Comparison of ENCODE assay signal across 15 cellular contexts in genomic region chr11:74141908-74142307, GRCh38.
"Had no signal": no experiment of that assay in that cellular context is flagged by ENCODE, and none has a peak within 500 bp of the region (broad histone marks: within the 10 kb centered on the region; RNA-seq: fewer than 3 reads in every experiment).

No MANE protein-coding gene starts in this region.

- DNase-seq: activated CD4-positive, alpha-beta T cell treated with anti-CD3 and anti-CD28 coated beads for 4 hours; activated CD8-positive, alpha-beta T cell treated with anti-CD3 and anti-CD28 coated beads for 36 hours; activated gamma-delta T cell; activated T-cell treated with anti-CD3 and anti-CD28 coated beads, Interleukin-2, amount 50 U/mL, for 48 hours; central memory CD4-positive, alpha-beta T cell; effector CD8-positive, alpha-beta T cell; hippocampal formation; left lung; psoas muscle; right lobe of liver; stimulated activated CD4-positive, alpha-beta T cell treated with anti-CD3 and anti-CD28 coated beads, Interleukin-1b, Interleukin-23, amount 100 ng/mL, for 48 hours; testis had no signal

- H3K9me3 ChIP-seq: colonic mucosa, left lung, psoas muscle, right lobe of liver, stomach, testis had no signal

- H3K4me1 ChIP-seq: right lobe of liver, testis had no signal

- H3K36me3 ChIP-seq: colonic mucosa had no signal

- H3K27me3 ChIP-seq: colonic mucosa, left lung, right lobe of liver, stomach, testis had no signal

- ATAC-seq: activated CD8-positive, alpha-beta T cell treated with anti-CD3 and anti-CD28 coated beads for 36 hours; activated naive CD4-positive, alpha-beta T cell treated with anti-CD3 and anti-CD28 coated beads, Interleukin-2, amount 50 U/mL, for 72 hours; right lobe of liver had no signal

- H3K27ac Mint-ChIP-seq: activated CD8-positive, alpha-beta T cell treated with anti-CD3 and anti-CD28 coated beads for 36 hours; activated naive CD4-positive, alpha-beta T cell treated with anti-CD3 and anti-CD28 coated beads, Interleukin-2, amount 50 U/mL, for 72 hours had no signal

- H3K4me3 Mint-ChIP-seq: activated CD8-positive, alpha-beta T cell treated with anti-CD3 and anti-CD28 coated beads for 36 hours had no signal

- H3K4me3 ChIP-seq: colonic mucosa, left lung, psoas muscle, right lobe of liver, stomach, testis had no signal

- H3K27ac ChIP-seq: colonic mucosa, left lung, psoas muscle, right lobe of liver had no signal

- H3K27me3 Mint-ChIP-seq: activated CD8-positive, alpha-beta T cell treated with anti-CD3 and anti-CD28 coated beads for 36 hours had no signal

- H3K9me3 Mint-ChIP-seq: activated naive CD4-positive, alpha-beta T cell treated with anti-CD3 and anti-CD28 coated beads, Interleukin-2, amount 50 U/mL, for 72 hours had no signal
